ENCODE assay signal across 8 cellular contexts in genomic region chr1:817071-817599, GRCh38.
DNase-seq lines count a peak whose midpoint lies in the region; ATAC-seq and TF ChIP-seq lines count a peak whose summit lies in the region.
"Not testable (repeated sequence)": the region's sequence is repeated elsewhere in the genome, so short reads cannot be mapped to it uniquely, and the experiment has no call there.

No MANE protein-coding gene starts in this region.

- TF ChIP-seq CTCF in RWPE2 (IDR thresholded peaks at IDR 0.05; ENCODE audit: poor library complexity, severe bottlenecking), result not testable (repeated sequence)

- peak overlapping the region; percentile 4 for H3K4me3 Mint-ChIP-seq in activated T-cell treated with anti-CD3 and anti-CD28 coated beads, Interleukin-2, amount 50 U/mL, for 4 hours
- peak overlapping the region; percentile 28 for H3K4me3 Mint-ChIP-seq in natural killer cell treated with Interleukin-12 subunit alpha and Interleukin-12 subunit beta and Interleukin-15 and Interleukin-18, amount 100 ng/mL, for 72 hours

- not testable (repeated sequence) for H3K9me3 Mint-ChIP-seq in activated T-cell treated with anti-CD3 and anti-CD28 coated beads, Interleukin-2, amount 50 U/mL, for 4 hours; natural killer cell treated with Interleukin-12 subunit alpha and Interleukin-12 subunit beta and Interleukin-15 and Interleukin-18, amount 100 ng/mL, for 72 hours

- H3K4me3 ChIP-seq in RWPE2 (ENCODE audit: severe bottlenecking), result not testable (repeated sequence)

- intact Hi-C loops in left ventricle myocardium superior (cut with micrococcal nuclease), result not testable (repeated sequence)

- H3K27ac ChIP-seq in RWPE2 (ENCODE audit: poor library complexity, severe bottlenecking) (peak overlapping the region; percentile 52), cingulate gyrus (ENCODE audit: low read depth, low read length) (peak overlapping the region; percentile 54)

- not testable (repeated sequence) for H3K27me3 ChIP-seq in RWPE2 (ENCODE audit: insufficient read depth, poor library complexity, severe bottlenecking)

- H3K36me3 Mint-ChIP-seq in activated T-cell treated with anti-CD3 and anti-CD28 coated beads, Interleukin-2, amount 50 U/mL, for 4 hours (ENCODE audit: insufficient read depth); natural killer cell treated with Interleukin-12 subunit alpha and Interleukin-12 subunit beta and Interleukin-15 and Interleukin-18, amount 100 ng/mL, for 72 hours: not testable (repeated sequence)

- ATAC-seq in RWPE2 (ENCODE audit: low read depth) (peak; percentile 92), left ventricle myocardium superior (peak; percentile 93)
- peak; percentile 88 for ATAC-seq in activated T-cell treated with anti-CD3 and anti-CD28 coated beads, Interleukin-2, amount 50 U/mL, for 4 hours
- ATAC-seq in natural killer cell treated with Interleukin-12 subunit alpha and Interleukin-12 subunit beta and Interleukin-15 and Interleukin-18, amount 100 ng/mL, for 72 hours, result peak; percentile 91 to 92

- H3K36me3 ChIP-seq in RWPE2 (ENCODE audit: low read depth), result not testable (repeated sequence)

- H3K9me3 ChIP-seq in RWPE2 (ENCODE audit: severe bottlenecking), result not testable (repeated sequence)

- not testable (repeated sequence) for H3K4me1 ChIP-seq in RWPE2 (ENCODE audit: insufficient read depth, poor library complexity, severe bottlenecking)

- DNase-seq in AML-193 (lab: John Stamatoyannopoulos, UW), result peak; percentile 33 to 48
- DNase-seq in HS-27A (ENCODE audit: low read depth), result peak; percentile 48
- DNase-seq in RWPE2 (ENCODE audit: low spot score); activated T-cell treated with anti-CD3 and anti-CD28 coated beads, Interleukin-2, amount 50 U/mL, for 4 hours; left ventricle myocardium superior; natural killer cell treated with Interleukin-12 subunit alpha and Interleukin-12 subunit beta and Interleukin-15 and Interleukin-18, amount 100 ng/mL, for 72 hours (ENCODE audit: low spot score): not testable (repeated sequence)
- DNase-seq in stromal cell of bone marrow (ENCODE audit: low read depth), result peak; percentile 89

- not testable (repeated sequence) for H3K27me3 Mint-ChIP-seq in activated T-cell treated with anti-CD3 and anti-CD28 coated beads, Interleukin-2, amount 50 U/mL, for 4 hours (ENCODE audit: low read depth); natural killer cell treated with Interleukin-12 subunit alpha and Interleukin-12 subunit beta and Interleukin-15 and Interleukin-18, amount 100 ng/mL, for 72 hours

- peaks cover 16% of the 10 kb centered on the region for H3K4me1 Mint-ChIP-seq in activated T-cell treated with anti-CD3 and anti-CD28 coated beads, Interleukin-2, amount 50 U/mL, for 4 hours (ENCODE audit: low read depth)
- peaks cover 14 to 18% of the 10 kb centered on the region in 2 donors for H3K4me1 Mint-ChIP-seq in natural killer cell treated with Interleukin-12 subunit alpha and Interleukin-12 subunit beta and Interleukin-15 and Interleukin-18, amount 100 ng/mL, for 72 hours (ENCODE audit: low read depth in 2 of 2)

- H3K27ac Mint-ChIP-seq in natural killer cell treated with Interleukin-12 subunit alpha and Interleukin-12 subunit beta and Interleukin-15 and Interleukin-18, amount 100 ng/mL, for 72 hours, result not testable (repeated sequence)
